8 cellular contexts compared by ENCODE assay signal in genomic region chr12:47377414-47378221, GRCh38.
A peak's percentile ranks its signal among the peaks of the same experiment; 100 is the strongest.
DNase-seq lines count a peak whose midpoint lies in the region; ATAC-seq and TF ChIP-seq lines count a peak whose summit lies in the region.

No MANE protein-coding gene starts in this region.

- H3K27ac Mint-ChIP-seq in stimulated activated memory B cell treated with anti-CD40 and anti-IgM and Interleukin-4, amounts not matched to agents 10 μg/mL and 1 μg/mL and 100 μg/mL, for 72 hours = no peak overlapping the region

- peaks cover 17% of the 10 kb centered on the region for H3K36me3 Mint-ChIP-seq in stimulated activated memory B cell treated with anti-CD40 and anti-IgM and Interleukin-4, amounts not matched to agents 10 μg/mL and 1 μg/mL and 100 μg/mL, for 72 hours

- no peak overlapping the region for H3K4me3 Mint-ChIP-seq in stimulated activated memory B cell treated with anti-CD40 and anti-IgM and Interleukin-4, amounts not matched to agents 10 μg/mL and 1 μg/mL and 100 μg/mL, for 72 hours

- peak overlapping the region in 12 of 59 donors; percentile 1 to 25 (median 16) for H3K4me3 ChIP-seq in dorsolateral prefrontal cortex

- intact Hi-C loops in dorsolateral prefrontal cortex (cut with DNase I) = no loop called here

- DNase-seq in ACHN = peak; percentile 78
- DNase-seq in NCI-H226 = peak; percentile 99
- peak in 7 of 10 donors; percentile 41 to 77 (median 49) for DNase-seq in dorsolateral prefrontal cortex
- peak; percentile 86 for DNase-seq in mucosa of gallbladder (ENCODE audit: low spot score)
- DNase-seq in NCI-H1436 (lab: John Stamatoyannopoulos, UW) = no peak
- no peak for DNase-seq in 8988T

- no peak for TF ChIP-seq CTCF in dorsolateral prefrontal cortex (IDR thresholded peaks at IDR 0.05 in 54 of 56, conservative IDR thresholded peaks at IDR 0.05 in 2 of 56; ENCODE audit: low read depth in 1 of 56, partially characterized antibody in 56 of 56)

- H3K27ac ChIP-seq in dorsolateral prefrontal cortex = peak overlapping the region in 16 of 59 donors; percentile 3 to 51 (median 28)

- H3K4me1 Mint-ChIP-seq in stimulated activated memory B cell treated with anti-CD40 and anti-IgM and Interleukin-4, amounts not matched to agents 10 μg/mL and 1 μg/mL and 100 μg/mL, for 72 hours = peaks cover 24% of the 10 kb centered on the region

- peaks cover 10% of the 10 kb centered on the region for H3K9me3 Mint-ChIP-seq in stimulated activated memory B cell treated with anti-CD40 and anti-IgM and Interleukin-4, amounts not matched to agents 10 μg/mL and 1 μg/mL and 100 μg/mL, for 72 hours

- in situ Hi-C loops in ACHN (cut with HindIII; ENCODE audit: low pct_ligation_motif_present, low pct_unique_long_range_greater_than_20kb, low sequenced_read_pairs) = no loop called here

- no peaks in the 10 kb centered on the region for H3K27me3 ChIP-seq in dorsolateral prefrontal cortex

- ATAC-seq in HG03439 (IDR thresholded peaks at IDR 0.05; ENCODE audit: unreplicated experiment) = no peak
- ATAC-seq in stimulated activated memory B cell treated with anti-CD40 and anti-IgM and Interleukin-4, amounts not matched to agents 10 μg/mL and 1 μg/mL and 100 μg/mL, for 72 hours = no peak

- no peaks in the 10 kb centered on the region for H3K27me3 Mint-ChIP-seq in stimulated activated memory B cell treated with anti-CD40 and anti-IgM and Interleukin-4, amounts not matched to agents 10 μg/mL and 1 μg/mL and 100 μg/mL, for 72 hours

Comparison
In these comparisons a context has a peak if more than half of its experiments do, and no peak if none do; other contexts are left out.
1. DNase-seq: peak in ACHN (single experiment), NCI-H226 (single experiment), dorsolateral prefrontal cortex (7 of 10) and mucosa of gallbladder (single experiment); none in NCI-H1436 (single experiment) and 8988T (single experiment).